ENCODE assay signal across 19 cellular contexts in genomic region chr1:191851799-191852595, GRCh38.
A peak's percentile ranks its signal among the peaks of the same experiment; 100 is the strongest.
DNase-seq lines count a peak whose midpoint lies in the region; FAIRE-seq and TF ChIP-seq lines count a peak whose summit lies in the region.
"Had no signal": no experiment of that assay in that cellular context is flagged by ENCODE, and none has a peak within 500 bp of the region (broad histone marks: within the 10 kb centered on the region; RNA-seq: fewer than 3 reads in every experiment).

No MANE protein-coding gene starts in this region.

- H3K4me3 ChIP-seq in AG04450 (ENCODE audit: low read depth, low read length): no peak overlapping the region
- H3K4me3 ChIP-seq in HFF-Myc (replicated peaks; ENCODE audit: low read depth, low read length): no peak overlapping the region
- no peak overlapping the region for H3K4me3 ChIP-seq in OCI-LY7 (ENCODE audit: low read depth, low read length, poor library complexity, severe bottlenecking)
- H3K4me3 ChIP-seq: adrenal gland, right lobe of liver, suprapubic skin had no signal

- CTCF ChIA-PET in AG04450 (lab: Charles Lee) (no interaction called here), OCI-LY7 (lab: Charles Lee; ENCODE audit: unreplicated experiment) (no interaction called here)

- BruUV-seq in OCI-LY7 (replicated peaks; lab: Mats Ljungman, UMichigan): no TSS peak

- TF ChIP-seq CTCF in AG04450 (IDR thresholded peaks at IDR 0.05; ENCODE audit: low read depth, low read length) (no peak), HFF-Myc (IDR thresholded peaks at IDR 0.05; ENCODE audit: low read depth, low read length, missing control alignments) (no peak), OCI-LY7 (conservative IDR thresholded peaks at IDR 0.05; ENCODE audit: low read length) (no peak)

- H2AFZ ChIP-seq in OCI-LY7 (ENCODE audit: low read length): no peak overlapping the region

- no peaks in the 10 kb centered on the region for H3K27me3 ChIP-seq in AG04450 (ENCODE audit: control insufficient read depth, insufficient read depth, low read length)
- H3K27me3 ChIP-seq: adrenal gland, right lobe of liver, suprapubic skin had no signal

- intact Hi-C loops in OCI-LY7 (cut with micrococcal nuclease; ENCODE audit: unreplicated experiment): no loop called here

- DNase-seq in AG04450 (ENCODE audit: low read depth, low spot score) (peak; percentile 8), HFF-Myc (ENCODE audit: extremely low read depth, low read depth) (peak; percentile 7), amniotic stem cell (lab: John Stamatoyannopoulos, UW) (peak; percentile 23), frontal cortex (ENCODE audit: low spot score in 2 of 2) (no peak), iPS-NIHi7 (ENCODE audit: extremely low spot score) (no peak), OCI-LY7 (ENCODE audit: low spot score) (no peak), CD1c-positive myeloid dendritic cell (ENCODE audit: extremely low spot score) (no peak)
- DNase-seq in effector CD8-positive, alpha-beta T cell (lab: John Stamatoyannopoulos, UW): no peak
- DNase-seq: activated CD4-positive, alpha-beta memory T cell treated with anti-CD3 and anti-CD28 coated beads for 36 hours; adrenal gland; cortex of kidney; H7; midbrain; NCI-H526 treated with DMSO at 0.1 percent for 48 hours; right lobe of liver; stimulated activated CD4-positive, alpha-beta T cell treated with anti-CD3 and anti-CD28 coated beads, Interleukin-4, amount 100 ng/mL, for 1 hour had no signal

- POLR2A ChIA-PET in AG04450 (lab: Yijun Ruan, JAX) (no interaction called here), OCI-LY7 (lab: Charles Lee) (interaction anchor here (0.8 kb wide), 1 partner anchor 25 kb away, joined by 3 read pairs; no protein-coding TSS in a partner anchor)

- H3K27ac ChIP-seq in AG04450 (ENCODE audit: low read depth, low read length) (no peak overlapping the region), OCI-LY7 (ENCODE audit: low read depth, low read length, poor library complexity, severe bottlenecking) (no peak overlapping the region)
- H3K27ac ChIP-seq: adrenal gland, right lobe of liver, suprapubic skin, VCaP had no signal

- no peaks in the 10 kb centered on the region for H3K9me2 ChIP-seq in OCI-LY7 (ENCODE audit: insufficient read depth, low read length)

- no peak overlapping the region for H3K4me2 ChIP-seq in OCI-LY7 (ENCODE audit: low read length)

- no peaks in the 10 kb centered on the region for H3K4me1 ChIP-seq in OCI-LY7 (ENCODE audit: insufficient read depth, low read length, poor library complexity, severe bottlenecking)
- H3K4me1 ChIP-seq: adrenal gland, right lobe of liver, suprapubic skin had no signal

- H4K20me1 ChIP-seq in OCI-LY7 (ENCODE audit: insufficient read depth, low read length): no peaks in the 10 kb centered on the region

- no peaks in the 10 kb centered on the region for H3K79me2 ChIP-seq in OCI-LY7 (ENCODE audit: insufficient read depth, low read depth, low read length)

- H3K36me3 ChIP-seq in OCI-LY7 (ENCODE audit: insufficient read depth, low read length): no peaks in the 10 kb centered on the region
- H3K36me3 ChIP-seq: adrenal gland, right lobe of liver, suprapubic skin had no signal

- FAIRE-seq in frontal cortex (lab: Jason Lieb, UNC): peak; percentile 86
- FAIRE-seq: HTR-8/SVneo had no signal

- H3K9me3 ChIP-seq in AG04450 (ENCODE audit: control insufficient read depth, insufficient read depth, low read length) (no peaks in the 10 kb centered on the region; the same call in 1 of the 2 replicates), OCI-LY7 (ENCODE audit: low read length) (no peaks in the 10 kb centered on the region)
- H3K9me3 ChIP-seq: adrenal gland, right lobe of liver, suprapubic skin had no signal

Comparison
In these comparisons a context has a peak if more than half of its experiments do, and no peak if none do; other contexts are left out.
1. DNase-seq: peak in AG04450 (single experiment), HFF-Myc (single experiment) and amniotic stem cell (single experiment); none in frontal cortex (0 of 2), iPS-NIHi7 (single experiment), effector CD8-positive, alpha-beta T cell (single experiment), OCI-LY7 (single experiment) and CD1c-positive myeloid dendritic cell (single experiment).